Comparison of ENCODE assay signal across 22 cellular contexts in genomic region chr2:233811087-233811486, GRCh38. TPM values are rescaled to one million over a fixed set of nuclear protein-coding genes. Genes with fewer than 3 reads are reported as not detected.
DNase-seq lines count a peak whose midpoint lies in the region; ATAC-seq, FAIRE-seq and TF ChIP-seq lines count a peak whose summit lies in the region.
"Had no signal": no experiment of that assay in that cellular context is flagged by ENCODE, and none has a peak within 500 bp of the region (broad histone marks: within the 10 kb centered on the region; RNA-seq: fewer than 3 reads in every experiment).

No MANE protein-coding gene starts in this region.

- no peaks in the 10 kb centered on the region for H3K9me3 Mint-ChIP-seq in natural killer cell treated with Interleukin-12 subunit alpha and Interleukin-12 subunit beta and Interleukin-15 and Interleukin-18, amount 100 ng/mL, for 72 hours
- no peaks in the 10 kb centered on the region for H3K9me3 Mint-ChIP-seq in natural killer cell
- H3K9me3 Mint-ChIP-seq: CD4-positive, alpha-beta T cell had no signal

- H3K27ac ChIP-seq in spleen (no peak overlapping the region), gastrocnemius medialis (no peak overlapping the region), small intestine (ENCODE audit: low read depth in 1 of 2, low read length in 1 of 2) (no peak overlapping the region)
- H3K27ac ChIP-seq: BLaER1 had no signal

- no peak overlapping the region for H3K4me3 ChIP-seq in spleen
- no peak overlapping the region for H3K4me3 ChIP-seq in gastrocnemius medialis
- H3K4me3 ChIP-seq in small intestine (ENCODE audit: low read depth in 1 of 2, low read length in 2 of 2), result no peak overlapping the region
- H3K4me3 ChIP-seq: BLaER1, GM12878, MG63 had no signal

- no peaks in the 10 kb centered on the region for H3K36me3 Mint-ChIP-seq in natural killer cell treated with Interleukin-12 subunit alpha and Interleukin-12 subunit beta and Interleukin-15 and Interleukin-18, amount 100 ng/mL, for 72 hours
- no peaks in the 10 kb centered on the region for H3K36me3 Mint-ChIP-seq in natural killer cell

- FAIRE-seq in small intestine (lab: Jason Lieb, UNC), result no peak
- FAIRE-seq: GM12878 had no signal

- no peak overlapping the region for H3K27ac Mint-ChIP-seq in natural killer cell treated with Interleukin-12 subunit alpha and Interleukin-12 subunit beta and Interleukin-15 and Interleukin-18, amount 100 ng/mL, for 72 hours
- no peak overlapping the region for H3K27ac Mint-ChIP-seq in natural killer cell
- H3K27ac Mint-ChIP-seq: CD4-positive, alpha-beta T cell had no signal

- H3K27me3 ChIP-seq in spleen (replicated peaks in 1 of 7), result peaks cover 0 to 49% (median 0%) of the 10 kb centered on the region in 7 donors
- no peaks in the 10 kb centered on the region for H3K27me3 ChIP-seq in gastrocnemius medialis
- peaks cover 0 to 2% of the 10 kb centered on the region in 2 donors for H3K27me3 ChIP-seq in small intestine (ENCODE audit: control insufficient read depth in 2 of 2, insufficient read depth in 2 of 2, low read length in 2 of 2)
- H3K27me3 ChIP-seq: BLaER1, MG63 had no signal

- TF ChIP-seq POLR2A in spleen (IDR thresholded peaks at IDR 0.05), result no peak
- no peak for TF ChIP-seq POLR2A in gastrocnemius medialis (IDR thresholded peaks at IDR 0.05)

- TF ChIP-seq CTCF in natural killer cell (IDR thresholded peaks at IDR 0.05), result no peak
- TF ChIP-seq CTCF in spleen (IDR thresholded peaks at IDR 0.05 in 8 of 11, conservative IDR thresholded peaks at IDR 0.05 in 3 of 11), result no peak
- no peak for TF ChIP-seq CTCF in gastrocnemius medialis (IDR thresholded peaks at IDR 0.05 in 4 of 5, conservative IDR thresholded peaks at IDR 0.05 in 1 of 5)

- H3K9me3 ChIP-seq in spleen, result no peaks in the 10 kb centered on the region
- no peaks in the 10 kb centered on the region for H3K9me3 ChIP-seq in gastrocnemius medialis
- no peaks in the 10 kb centered on the region for H3K9me3 ChIP-seq in small intestine (ENCODE audit: control insufficient read depth, low read depth)
- H3K9me3 ChIP-seq: BLaER1, MG63 had no signal

- intact Hi-C loops in natural killer cell (cut with micrococcal nuclease) (no loop called here), spleen (cut with DNase I; ENCODE audit: low total_unique reads) (no loop called here), gastrocnemius medialis (cut with DNase I; ENCODE audit: low total_unique reads) (no loop called here)

- no peak overlapping the region for H3K4me3 Mint-ChIP-seq in natural killer cell treated with Interleukin-12 subunit alpha and Interleukin-12 subunit beta and Interleukin-15 and Interleukin-18, amount 100 ng/mL, for 72 hours
- no peak overlapping the region for H3K4me3 Mint-ChIP-seq in natural killer cell
- H3K4me3 Mint-ChIP-seq: CD4-positive, alpha-beta T cell had no signal

- no peaks in the 10 kb centered on the region for H3K4me1 Mint-ChIP-seq in natural killer cell treated with Interleukin-12 subunit alpha and Interleukin-12 subunit beta and Interleukin-15 and Interleukin-18, amount 100 ng/mL, for 72 hours (ENCODE audit: low read depth in 2 of 2)
- no peaks in the 10 kb centered on the region for H3K4me1 Mint-ChIP-seq in natural killer cell

- no peaks in the 10 kb centered on the region for H3K36me3 ChIP-seq in spleen
- no peaks in the 10 kb centered on the region for H3K36me3 ChIP-seq in gastrocnemius medialis
- no peaks in the 10 kb centered on the region for H3K36me3 ChIP-seq in small intestine (ENCODE audit: control insufficient read depth in 2 of 2, insufficient read depth in 2 of 2, low read length in 2 of 2)
- H3K36me3 ChIP-seq: BLaER1, MG63 had no signal

- H3K27me3 Mint-ChIP-seq in natural killer cell treated with Interleukin-12 subunit alpha and Interleukin-12 subunit beta and Interleukin-15 and Interleukin-18, amount 100 ng/mL, for 72 hours, result peaks cover 23 to 24% of the 10 kb centered on the region in 2 donors
- H3K27me3 Mint-ChIP-seq in natural killer cell (ENCODE audit: low read depth in 2 of 2), result peaks cover 8 to 27% of the 10 kb centered on the region in 2 donors

- H3K4me1 ChIP-seq in spleen (no peaks in the 10 kb centered on the region), gastrocnemius medialis (no peaks in the 10 kb centered on the region), small intestine (ENCODE audit: control insufficient read depth in 2 of 2, insufficient read depth in 1 of 2, low read depth in 1 of 2, low read length in 1 of 2) (no peaks in the 10 kb centered on the region)
- H3K4me1 ChIP-seq: BLaER1 had no signal

- 71 to 84% (median 79%) methylated on average over 4 of the region's 4 CpGs for WGBS in spleen, 5 donors
- 66 to 81% (median 71%) methylated on average over 4 of the region's 4 CpGs for WGBS in small intestine, 3 donors

- no peak for ATAC-seq in natural killer cell treated with Interleukin-12 subunit alpha and Interleukin-12 subunit beta and Interleukin-15 and Interleukin-18, amount 100 ng/mL, for 72 hours
- ATAC-seq in natural killer cell, result no peak
- no peak for ATAC-seq in left lobe of liver
- no peak for ATAC-seq in gastrocnemius medialis
- ATAC-seq: GM12878, Right ventricle myocardium inferior had no signal

- in situ Hi-C loops in gastrocnemius medialis (cut with MboI; ENCODE audit: low sequenced_read_pairs in 4 of 4), result no loop called here

- DNase-seq in natural killer cell treated with Interleukin-12 subunit alpha and Interleukin-12 subunit beta and Interleukin-15 and Interleukin-18, amount 100 ng/mL, for 72 hours (ENCODE audit: low spot score), result peak; percentile 34
- DNase-seq in natural killer cell (no peak), left lobe of liver (ENCODE audit: low spot score) (peak; percentile 22), spleen (peak; percentile 49), gastrocnemius medialis (no peak), KG1 (lab: John Stamatoyannopoulos, UW) (no peak), small intestine (no peak)
- DNase-seq: COR-L47, DMS 273 treated with DMSO at 0.1 percent for 48 hours, DMS79 treated with DMSO at 0.1 percent for 48 hours, H7, MG63, NCI-H1417 treated with DMSO at 0.1 percent for 48 hours, NCI-H187, NCI-H446, NCI-H526, OCI-M1 had no signal

RNA-seq across cellular contexts. Expression of gene MROH2A, which starts 33.0 kb away (rescaled TPM):
- total RNA-seq in natural killer cell treated with Interleukin-12 subunit alpha and Interleukin-12 subunit beta and Interleukin-15 and Interleukin-18, amount 100 ng/mL, for 72 hours, result not detected
- total RNA-seq in natural killer cell (not detected), left lobe of liver (6.6 TPM), spleen (under 1 TPM in 2 of 7 donors, not detected in 5; 0.27 to 0.43 TPM), gastrocnemius medialis (not detected)
- polyA plus RNA-seq in spleen (1 to 10 TPM in 1 of 3 donors, not detected in 2; 1.5 TPM), small intestine (1 to 10 TPM in 1 of 3 donors, under 1 TPM in 2; 0.19 to 1.6 (median 0.54) TPM)
- total RNA-seq: CD4-positive, alpha-beta T cell; GM12878; H7; LHCN-M2; Right ventricle myocardium inferior had no signal
- polyA plus RNA-seq: GM12878 had no signal

RNA-seq across cellular contexts. Expression of gene HJURP, which starts 43.2 kb away (rescaled TPM):
- total RNA-seq in natural killer cell treated with Interleukin-12 subunit alpha and Interleukin-12 subunit beta and Interleukin-15 and Interleukin-18, amount 100 ng/mL, for 72 hours, result 10 to 100 TPM; 35.6 to 76.6 TPM
- total RNA-seq in natural killer cell, result 1 to 10 TPM in 2 of 3 donors, under 1 TPM in 1; 0.87 to 3.2 (median 1.5) TPM
- 0.50 TPM for total RNA-seq in left lobe of liver
- total RNA-seq in spleen, result 1 to 10 TPM; 1.4 to 7.4 (median 5.2) TPM
- polyA plus RNA-seq in spleen, result 1 to 10 TPM; 2.2 to 5.6 (median 2.9) TPM
- total RNA-seq in gastrocnemius medialis, result 1 to 10 TPM in 1 of 4 donors, under 1 TPM in 1, not detected in 2; 0.20 to 1.1 TPM
- polyA plus RNA-seq in small intestine, result 10 to 100 TPM in 1 of 3 donors, 1 to 10 TPM in 1, under 1 TPM in 1; 0.81 to 10.7 (median 1.1) TPM

RNA-seq across cellular contexts. Expression of gene UGT1A1, which starts 51.0 kb away (rescaled TPM):
- not detected for total RNA-seq in natural killer cell treated with Interleukin-12 subunit alpha and Interleukin-12 subunit beta and Interleukin-15 and Interleukin-18, amount 100 ng/mL, for 72 hours
- not detected for total RNA-seq in natural killer cell
- total RNA-seq in left lobe of liver, result 152 TPM
- not detected for total RNA-seq in spleen
- polyA plus RNA-seq in spleen, result not detected
- total RNA-seq in gastrocnemius medialis, result under 1 TPM in 1 of 4 donors, not detected in 3; 0.20 TPM
- 10 to 100 TPM; 25.9 to 78.9 (median 30.0) TPM for polyA plus RNA-seq in small intestine
- total RNA-seq: CD4-positive, alpha-beta T cell; GM12878; H7; LHCN-M2; Right ventricle myocardium inferior had no signal
- polyA plus RNA-seq: GM12878 had no signal

Comparison
In these comparisons a context has a peak if more than half of its experiments do, and no peak if none do; other contexts are left out.
1. DNase-seq: peak in natural killer cell treated with Interleukin-12 subunit alpha and Interleukin-12 subunit beta and Interleukin-15 and Interleukin-18, amount 100 ng/mL, for 72 hours (single experiment), left lobe of liver (single experiment) and spleen (single experiment); none in natural killer cell (single experiment), gastrocnemius medialis (0 of 2), KG1 (single experiment) and small intestine (single experiment).
2. RNA of gene HJURP, which starts 43.2 kb away (total RNA-seq): 35.6 to 76.6 TPM in natural killer cell treated with Interleukin-12 subunit alpha and Interleukin-12 subunit beta and Interleukin-15 and Interleukin-18, amount 100 ng/mL, for 72 hours; 1.4 to 7.4 TPM in spleen, 0.87 to 3.2 TPM in natural killer cell, 0.50 TPM in left lobe of liver (single experiment) and 0.20 to 1.1 TPM in gastrocnemius medialis; every median in the first group is over 4 times any median in the second.
3. RNA of gene UGT1A1, which starts 51.0 kb away (total RNA-seq): 152 TPM in left lobe of liver (single experiment); not detected in natural killer cell treated with Interleukin-12 subunit alpha and Interleukin-12 subunit beta and Interleukin-15 and Interleukin-18, amount 100 ng/mL, for 72 hours, not detected in natural killer cell, not detected in spleen and 0.20 TPM in gastrocnemius medialis; every median in the first group is over 100 times any median in the second.